Comparison of ENCODE assay signal across 23 cellular contexts in genomic region chr5:160020969-160021368, GRCh38. TPM values are rescaled to one million over a fixed set of nuclear protein-coding genes. Genes with fewer than 3 reads are reported as not detected.
DNase-seq lines count a peak whose midpoint lies in the region; FAIRE-seq and TF ChIP-seq lines count a peak whose summit lies in the region.
"Had no signal": no experiment of that assay in that cellular context is flagged by ENCODE, and none has a peak within 500 bp of the region (broad histone marks: within the 10 kb centered on the region; RNA-seq: fewer than 3 reads in every experiment).

No MANE protein-coding gene starts in this region.

- no peak for TF ChIP-seq EP300 in stomach (IDR thresholded peaks at IDR 0.05)

- TF ChIP-seq CTCF in astrocyte (IDR thresholded peaks at IDR 0.05; ENCODE audit: insufficient read depth, low read depth, low read length) = no peak
- no peak for TF ChIP-seq CTCF in fibroblast of villous mesenchyme (IDR thresholded peaks at IDR 0.05; ENCODE audit: insufficient read depth, low read depth, low read length)
- no peak for TF ChIP-seq CTCF in stomach (IDR thresholded peaks at IDR 0.05)

- intact Hi-C loops in stomach (cut with DNase I; ENCODE audit: low total_unique reads) = loop anchor here (10.0 kb wide), 1 partner anchor 324 kb away; no protein-coding TSS in a partner anchor

- H3K4me1 ChIP-seq in astrocyte (ENCODE audit: insufficient read depth, low read length) = peaks cover 6% of the 10 kb centered on the region
- H3K4me1 ChIP-seq in stomach = peaks cover 8 to 35% (median 17%) of the 10 kb centered on the region in 4 donors
- H3K4me1 ChIP-seq: prostate gland had no signal

- peaks cover 17% of the 10 kb centered on the region for H3K36me3 Mint-ChIP-seq in activated naive CD4-positive, alpha-beta T cell treated with anti-CD3 and anti-CD28 coated beads, Interleukin-2, amount 10 ng/mL, durations not matched to agents 7 days and 5 days
- peaks cover 2% of the 10 kb centered on the region for H3K36me3 Mint-ChIP-seq in astrocyte (ENCODE audit: low read depth, unreplicated experiment)

- H3K79me2 ChIP-seq in astrocyte (ENCODE audit: insufficient read depth, low read length) = peaks cover 35% of the 10 kb centered on the region

- no peaks in the 10 kb centered on the region for H3K27me3 Mint-ChIP-seq in activated naive CD4-positive, alpha-beta T cell treated with anti-CD3 and anti-CD28 coated beads, Interleukin-2, amount 10 ng/mL, durations not matched to agents 7 days and 5 days
- no peaks in the 10 kb centered on the region for H3K27me3 Mint-ChIP-seq in astrocyte (ENCODE audit: low read depth, unreplicated experiment)
- H3K27me3 Mint-ChIP-seq: activated CD4-positive, alpha-beta T cell treated with anti-CD3 and anti-CD28 coated beads, Interleukin-2, amount 10 ng/mL, durations not matched to agents 24 days and 14 days; activated naive CD8-positive, alpha-beta T cell treated with anti-CD3 and anti-CD28 coated beads for 36 hours; activated T-helper 17 cell treated with anti-CD3 and anti-CD28 coated beads, Interleukin-2, amount 50 U/mL, for 72 hours; B cell had no signal

- CTCF ChIA-PET in activated naive CD4-positive, alpha-beta T cell treated with anti-CD3 and anti-CD28 coated beads, Interleukin-2, amount 10 ng/mL, durations not matched to agents 7 days and 5 days (lab: Charles Lee) = interaction anchor here (0.8 to 5.3 kb wide), 8 partner anchors 10 to 573 kb away, joined by 3 to 77 read pairs (median 6); partner anchors contain the start of gene TTC1

- in situ Hi-C loops in G401 (cut with HindIII; ENCODE audit: low sequenced_read_pairs) = no loop called here

- no peak overlapping the region for H3K9ac ChIP-seq in astrocyte (ENCODE audit: low read length)

- no peaks in the 10 kb centered on the region for H3K9me3 ChIP-seq in astrocyte (ENCODE audit: insufficient read depth, low read depth, low read length)
- H3K9me3 ChIP-seq in stomach = no peaks in the 10 kb centered on the region
- H3K9me3 ChIP-seq: lower lobe of right lung, prostate gland had no signal

- H3K4me1 Mint-ChIP-seq in activated naive CD4-positive, alpha-beta T cell treated with anti-CD3 and anti-CD28 coated beads, Interleukin-2, amount 10 ng/mL, durations not matched to agents 7 days and 5 days = peaks cover 17% of the 10 kb centered on the region
- peaks cover 8% of the 10 kb centered on the region for H3K4me1 Mint-ChIP-seq in astrocyte (ENCODE audit: low read depth, unreplicated experiment)

- no peaks in the 10 kb centered on the region for H3K9me3 Mint-ChIP-seq in activated naive CD4-positive, alpha-beta T cell treated with anti-CD3 and anti-CD28 coated beads, Interleukin-2, amount 10 ng/mL, durations not matched to agents 7 days and 5 days
- no peaks in the 10 kb centered on the region for H3K9me3 Mint-ChIP-seq in astrocyte (ENCODE audit: unreplicated experiment)
- H3K9me3 Mint-ChIP-seq: activated CD4-positive, alpha-beta T cell treated with anti-CD3 and anti-CD28 coated beads, Interleukin-2, amount 10 ng/mL, durations not matched to agents 24 days and 14 days; activated naive CD8-positive, alpha-beta T cell treated with anti-CD3 and anti-CD28 coated beads for 36 hours; activated T-helper 17 cell treated with anti-CD3 and anti-CD28 coated beads, Interleukin-2, amount 50 U/mL, for 72 hours had no signal

- H3K27me3 ChIP-seq in astrocyte (ENCODE audit: insufficient read depth, low read length) = no peaks in the 10 kb centered on the region
- no peaks in the 10 kb centered on the region for H3K27me3 ChIP-seq in stomach

- H3K27ac Mint-ChIP-seq in activated naive CD4-positive, alpha-beta T cell treated with anti-CD3 and anti-CD28 coated beads, Interleukin-2, amount 10 ng/mL, durations not matched to agents 7 days and 5 days = peak overlapping the region; percentile 52
- no peak overlapping the region for H3K27ac Mint-ChIP-seq in astrocyte (ENCODE audit: unreplicated experiment)
- H3K27ac Mint-ChIP-seq: activated CD4-positive, alpha-beta T cell treated with anti-CD3 and anti-CD28 coated beads, Interleukin-2, amount 10 ng/mL, durations not matched to agents 24 days and 14 days; activated naive CD8-positive, alpha-beta T cell treated with anti-CD3 and anti-CD28 coated beads for 36 hours; B cell had no signal

- WGBS in stomach, 5 donors = 29 to 48% (median 37%) methylated on average over 4 of the region's 4 CpGs

- H4K20me1 ChIP-seq in astrocyte (ENCODE audit: insufficient read depth, low read length) = peaks cover 51% of the 10 kb centered on the region

- H3K4me3 ChIP-seq in astrocyte (ENCODE audit: insufficient read depth, low read depth, low read length) = no peak overlapping the region
- no peak overlapping the region for H3K4me3 ChIP-seq in fibroblast of villous mesenchyme (ENCODE audit: low read depth, low read length)
- H3K4me3 ChIP-seq in stomach = no peak overlapping the region
- H3K4me3 ChIP-seq: lower lobe of right lung, prostate gland had no signal

- no peak overlapping the region for H3K4me3 Mint-ChIP-seq in activated naive CD4-positive, alpha-beta T cell treated with anti-CD3 and anti-CD28 coated beads, Interleukin-2, amount 10 ng/mL, durations not matched to agents 7 days and 5 days
- H3K4me3 Mint-ChIP-seq in astrocyte (ENCODE audit: unreplicated experiment) = no peak overlapping the region
- H3K4me3 Mint-ChIP-seq: activated CD4-positive, alpha-beta T cell treated with anti-CD3 and anti-CD28 coated beads, Interleukin-2, amount 10 ng/mL, durations not matched to agents 24 days and 14 days; activated naive CD8-positive, alpha-beta T cell treated with anti-CD3 and anti-CD28 coated beads for 36 hours; activated T-helper 17 cell treated with anti-CD3 and anti-CD28 coated beads, Interleukin-2, amount 50 U/mL, for 72 hours; B cell had no signal

- no peak overlapping the region for H2AFZ ChIP-seq in astrocyte (ENCODE audit: low read depth, low read length)

- no peak for DNase-seq in activated naive CD4-positive, alpha-beta T cell treated with anti-CD3 and anti-CD28 coated beads, Interleukin-2, amount 10 ng/mL, durations not matched to agents 7 days and 5 days
- no peak for DNase-seq in activated naive CD4-positive, alpha-beta T cell treated with Interleukin-2 at 50 U/mL for 16 hours
- DNase-seq in astrocyte (ENCODE audit: low read depth) (peak; percentile 13), fibroblast of villous mesenchyme (ENCODE audit: low read depth) (peak; percentile 78), stomach (no peak), NCI-H146 (lab: John Stamatoyannopoulos, UW) (no peak), G401 (ENCODE audit: low spot score) (no peak), NCI-H510A treated with DMSO at 0.1 percent for 48 hours (lab: John Stamatoyannopoulos, UW) (no peak)
- DNase-seq: activated CD4-positive, alpha-beta T cell treated with anti-CD3 and anti-CD28 coated beads, Interleukin-2, amount 10 ng/mL, durations not matched to agents 24 days and 14 days; activated naive CD8-positive, alpha-beta T cell treated with anti-CD3 and anti-CD28 coated beads for 36 hours; effector CD8-positive, alpha-beta T cell; kidney; lower lobe of right lung; NCI-H1105; NCI-H2029 treated with DMSO at 0.1 percent for 48 hours; NCI-H82; trophoblast cell; WERI-Rb-1 had no signal

- peak overlapping the region; percentile 7 for H3K4me2 ChIP-seq in astrocyte (ENCODE audit: low read length)

- H3K27ac ChIP-seq in astrocyte (ENCODE audit: low read depth, low read length) (no peak overlapping the region), stomach (peak overlapping the region; percentile 19 to 56 (median 28))
- H3K27ac ChIP-seq: prostate gland, WERI-Rb-1 had no signal

- FAIRE-seq in astrocyte (lab: Jason Lieb, UNC) = no peak
- FAIRE-seq: A204.1, GM19239, kidney had no signal

- no peak for TF ChIP-seq POLR2A in stomach (IDR thresholded peaks at IDR 0.05)

- H3K36me3 ChIP-seq in astrocyte (ENCODE audit: insufficient read depth, low read length) (peaks cover 6% of the 10 kb centered on the region), stomach (peaks cover 0 to 61% (median 49%) of the 10 kb centered on the region in 4 donors)
- H3K36me3 ChIP-seq: prostate gland had no signal

RNA-seq across cellular contexts. Expression of gene TTC1, which starts 12.0 kb away (rescaled TPM):
- total RNA-seq in astrocyte (53.9 and 61.2 TPM in 2 replicates), fibroblast of villous mesenchyme (47.7 and 51.0 TPM in 2 replicates), stomach (10 to 100 TPM in 4 of 5 donors, 1 to 10 TPM in 1; 2.3 to 50.0 (median 13.3) TPM)
- 10 to 100 TPM; 31.3 to 48.9 (median 44.5) TPM for polyA plus RNA-seq in stomach
- 35.6 and 47.2 TPM in 2 replicates for total RNA-seq in G401 (2014; rRNA removed; shearing (Covaris generic))

Comparison
In these comparisons a context has a peak if more than half of its experiments do, and no peak if none do; other contexts are left out.
1. DNase-seq: peak in astrocyte (single experiment) and fibroblast of villous mesenchyme (single experiment); none in activated naive CD4-positive, alpha-beta T cell treated with anti-CD3 and anti-CD28 coated beads, Interleukin-2, amount 10 ng/mL, durations not matched to agents 7 days and 5 days (single experiment), activated naive CD4-positive, alpha-beta T cell treated with Interleukin-2 at 50 U/mL for 16 hours (single experiment), stomach (single experiment), NCI-H146 (single experiment), G401 (single experiment) and NCI-H510A treated with DMSO at 0.1 percent for 48 hours (single experiment).